ENCODE assay signal across 13 cellular contexts in genomic region chr19:7257148-7258041, GRCh38. TPM values are rescaled to one million over a fixed set of nuclear protein-coding genes. Genes with fewer than 3 reads are reported as not detected.
A peak's percentile ranks its signal among the peaks of the same experiment; 100 is the strongest.
DNase-seq lines count a peak whose midpoint lies in the region; FAIRE-seq and TF ChIP-seq lines count a peak whose summit lies in the region.
"Had no signal": no experiment of that assay in that cellular context is flagged by ENCODE, and none has a peak within 500 bp of the region (broad histone marks: within the 10 kb centered on the region; RNA-seq: fewer than 3 reads in every experiment).

No MANE protein-coding gene starts in this region.

- CTCF ChIA-PET in HEK293T (lab: Yijun Ruan, JAX): no interaction called here

- POLR2A ChIA-PET in HEK293T (lab: Yijun Ruan, JAX): interaction anchor here (1.1 kb wide), 1 partner anchor 37 kb away, joined by 3 read pairs; the partner anchor contains the start of gene INSR

- no peaks in the 10 kb centered on the region for H3K36me3 Mint-ChIP-seq in astrocyte (ENCODE audit: low read depth, unreplicated experiment)

- TF ChIP-seq CTCF in astrocyte (IDR thresholded peaks at IDR 0.05; ENCODE audit: insufficient read depth, low read depth, low read length) (no peak), stomach (IDR thresholded peaks at IDR 0.05) (no peak), ascending aorta (IDR thresholded peaks at IDR 0.05) (no peak)

- H3K4me2 ChIP-seq in astrocyte (ENCODE audit: low read length): no peak overlapping the region

- no peaks in the 10 kb centered on the region for H3K27me3 ChIP-seq in astrocyte (ENCODE audit: insufficient read depth, low read length)
- no peaks in the 10 kb centered on the region for H3K27me3 ChIP-seq in stomach
- H3K27me3 ChIP-seq in ascending aorta: no peaks in the 10 kb centered on the region
- H3K27me3 ChIP-seq: SJCRH30 had no signal

- intact Hi-C loops in stomach (cut with DNase I; ENCODE audit: low total_unique reads) (no loop called here), ascending aorta (cut with DNase I) (no loop called here)

- H3K27ac Mint-ChIP-seq in astrocyte (ENCODE audit: unreplicated experiment): peak overlapping the region; percentile 77
- H3K27ac Mint-ChIP-seq: activated CD4-positive, alpha-beta memory T cell treated with anti-CD3 and anti-CD28 coated beads, Interleukin-2, amount 10 ng/mL, durations not matched to agents 7 days and 5 days had no signal

- no peak overlapping the region for H3K4me3 Mint-ChIP-seq in astrocyte (ENCODE audit: unreplicated experiment)
- H3K4me3 Mint-ChIP-seq: activated CD4-positive, alpha-beta memory T cell treated with anti-CD3 and anti-CD28 coated beads, Interleukin-2, amount 10 ng/mL, durations not matched to agents 7 days and 5 days had no signal

- H3K4me1 Mint-ChIP-seq in astrocyte (ENCODE audit: low read depth, unreplicated experiment): peaks cover 5% of the 10 kb centered on the region
- H3K4me1 Mint-ChIP-seq: activated CD4-positive, alpha-beta memory T cell treated with anti-CD3 and anti-CD28 coated beads, Interleukin-2, amount 10 ng/mL, durations not matched to agents 7 days and 5 days had no signal

- H3K27ac ChIP-seq in astrocyte (ENCODE audit: low read depth, low read length) (no peak overlapping the region), stomach (peak overlapping the region in 3 of 5 donors; percentile 7 to 46 (median 33)), ascending aorta (no peak overlapping the region)
- H3K27ac ChIP-seq: HL-60, SJCRH30 had no signal

- no peaks in the 10 kb centered on the region for H3K36me3 ChIP-seq in astrocyte (ENCODE audit: insufficient read depth, low read length)
- peaks cover 0 to 3% (median 1%) of the 10 kb centered on the region in 4 donors for H3K36me3 ChIP-seq in stomach
- no peaks in the 10 kb centered on the region for H3K36me3 ChIP-seq in ascending aorta
- H3K36me3 ChIP-seq: SJCRH30 had no signal

- no peak for TF ChIP-seq EP300 in stomach (IDR thresholded peaks at IDR 0.05)

- DNase-seq in HEK293T (ENCODE audit: extremely low spot score) (peak; percentile 33), astrocyte (ENCODE audit: low read depth) (peak; percentile 85), iPS-NIHi7 (ENCODE audit: extremely low spot score) (peak; percentile 48), stomach (peak; percentile 59), NCI-H526 treated with DMSO at 0.1 percent for 48 hours (lab: John Stamatoyannopoulos, UW) (no peak), NK-92 (lab: John Stamatoyannopoulos, UW; ENCODE audit: unreplicated experiment) (no peak), ascending aorta (ENCODE audit: low spot score in 2 of 2) (no peak)
- DNase-seq in stimulated activated CD4-positive, alpha-beta T cell treated with anti-CD3 and anti-CD28 coated beads, Interleukin-4, amount 100 ng/mL, for 24 hours: no peak
- DNase-seq: activated CD4-positive, alpha-beta memory T cell treated with anti-CD3 and anti-CD28 coated beads, Interleukin-2, amount 10 ng/mL, durations not matched to agents 7 days and 5 days; DMS79 treated with DMSO at 0.1 percent for 48 hours; SJCRH30; stimulated activated naive CD8-positive, alpha-beta T cell treated with anti-CD3 and anti-CD28 coated beads, Interleukin-15, Interleukin-2, amounts not matched to agents 100 U/mL and 50 U/mL, for 24 hours had no signal

- FAIRE-seq in astrocyte (lab: Jason Lieb, UNC): no peak

- H3K4me1 ChIP-seq in astrocyte (ENCODE audit: insufficient read depth, low read length): peaks cover 2% of the 10 kb centered on the region
- H3K4me1 ChIP-seq in stomach: peaks cover 20 to 79% (median 44%) of the 10 kb centered on the region in 4 donors
- H3K4me1 ChIP-seq in ascending aorta: peaks cover 0 to 19% of the 10 kb centered on the region in 2 donors
- H3K4me1 ChIP-seq: SJCRH30 had no signal

- H3K9ac ChIP-seq in astrocyte (ENCODE audit: low read length): peak overlapping the region; percentile 42

- H3K9me3 ChIP-seq in astrocyte (ENCODE audit: insufficient read depth, low read depth, low read length) (no peaks in the 10 kb centered on the region), stomach (no peaks in the 10 kb centered on the region), ascending aorta (no peaks in the 10 kb centered on the region)
- H3K9me3 ChIP-seq: SJCRH30 had no signal

- no peak for TF ChIP-seq POLR2A in stomach (IDR thresholded peaks at IDR 0.05)

- no peak overlapping the region for H2AFZ ChIP-seq in astrocyte (ENCODE audit: low read depth, low read length)

- H3K4me3 ChIP-seq in astrocyte (ENCODE audit: insufficient read depth, low read depth, low read length): no peak overlapping the region
- no peak overlapping the region for H3K4me3 ChIP-seq in stomach
- no peak overlapping the region for H3K4me3 ChIP-seq in ascending aorta
- H3K4me3 ChIP-seq: SJCRH30 had no signal

- H3K27me3 Mint-ChIP-seq in astrocyte (ENCODE audit: low read depth, unreplicated experiment): no peaks in the 10 kb centered on the region
- H3K27me3 Mint-ChIP-seq: activated CD4-positive, alpha-beta memory T cell treated with anti-CD3 and anti-CD28 coated beads, Interleukin-2, amount 10 ng/mL, durations not matched to agents 7 days and 5 days had no signal

- H3K9me3 Mint-ChIP-seq in astrocyte (ENCODE audit: unreplicated experiment): no peaks in the 10 kb centered on the region
- H3K9me3 Mint-ChIP-seq: activated CD4-positive, alpha-beta memory T cell treated with anti-CD3 and anti-CD28 coated beads, Interleukin-2, amount 10 ng/mL, durations not matched to agents 7 days and 5 days had no signal

- WGBS in stomach, 5 donors: 54 to 61% (median 57%) methylated on average over 17 of the region's 17 CpGs

- peaks cover 3% of the 10 kb centered on the region for H4K20me1 ChIP-seq in astrocyte (ENCODE audit: insufficient read depth, low read length)

- no peaks in the 10 kb centered on the region for H3K79me2 ChIP-seq in astrocyte (ENCODE audit: insufficient read depth, low read length)

TF ChIP-seq in HEK293T, 16 proteins besides CTCF, POLR2A, EP300 and RAD21:
- no peak for TF ChIP-seq PKNOX1 (IDR thresholded peaks at IDR 0.05)
- peak; percentile 71 for TF ChIP-seq ZNF384 (IDR thresholded peaks at IDR 0.05)

RNA-seq across cellular contexts. Expression of gene INSR, which starts 36.8 kb away (rescaled TPM):
- 7.9 and 9.2 TPM in 2 replicates for total RNA-seq in astrocyte
- total RNA-seq in stomach: 100 to 1,000 TPM in 2 of 5 donors, 10 to 100 TPM in 3; 50.4 to 513 (median 90.4) TPM
- 1 to 10 TPM; 4.4 to 7.8 (median 6.1) TPM for polyA plus RNA-seq in stomach
- total RNA-seq in ascending aorta: 39.3 TPM

Comparison
In these comparisons a context has a peak if more than half of its experiments do, and no peak if none do; other contexts are left out.
1. DNase-seq: peak in HEK293T (single experiment), astrocyte (single experiment), iPS-NIHi7 (single experiment) and stomach (single experiment); none in NCI-H526 treated with DMSO at 0.1 percent for 48 hours (single experiment), stimulated activated CD4-positive, alpha-beta T cell treated with anti-CD3 and anti-CD28 coated beads, Interleukin-4, amount 100 ng/mL, for 24 hours (single experiment), NK-92 (single experiment) and ascending aorta (0 of 2).
2. H3K27ac ChIP-seq: peak in stomach (3 of 5); none in astrocyte (single experiment) and ascending aorta (0 of 2).